Comparison of ENCODE assay signal across 18 cellular contexts in genomic region chr1:110870721-110871388, GRCh38. TPM values are rescaled to one million over a fixed set of nuclear protein-coding genes. Genes with fewer than 3 reads are reported as not detected.
DNase-seq lines count a peak whose midpoint lies in the region; ATAC-seq and TF ChIP-seq lines count a peak whose summit lies in the region.
"Had no signal": no experiment of that assay in that cellular context is flagged by ENCODE, and none has a peak within 500 bp of the region (broad histone marks: within the 10 kb centered on the region; RNA-seq: fewer than 3 reads in every experiment).

No MANE protein-coding gene starts in this region.

- peaks cover 10% of the 10 kb centered on the region for H3K9me3 Mint-ChIP-seq in MCF 10A (ENCODE audit: unreplicated experiment)
- peaks cover 17% of the 10 kb centered on the region for H3K9me3 Mint-ChIP-seq in dendritic cell treated with granulocyte-macrophage colony-stimulating factor and Interleukin-4, amounts not matched to agents 40 ng/mL and 50 ng/mL, for 4 days

- ATAC-seq in HG02840 (IDR thresholded peaks at IDR 0.05; ENCODE audit: low FRiP score, unreplicated experiment) = no peak
- ATAC-seq: mucosa of descending colon, Panc1 had no signal

- H3K36me3 Mint-ChIP-seq in MCF 10A (ENCODE audit: insufficient read depth, unreplicated experiment) = no peaks in the 10 kb centered on the region
- peaks cover 28% of the 10 kb centered on the region for H3K36me3 Mint-ChIP-seq in dendritic cell treated with granulocyte-macrophage colony-stimulating factor and Interleukin-4, amounts not matched to agents 40 ng/mL and 50 ng/mL, for 4 days (ENCODE audit: low read depth)

- dilution Hi-C loops in mammary epithelial cell (cut with HindIII; ENCODE audit: low sequenced_read_pairs) = no loop called here

- H3K27me3 Mint-ChIP-seq in MCF 10A (ENCODE audit: insufficient read depth, unreplicated experiment) = no peaks in the 10 kb centered on the region
- no peaks in the 10 kb centered on the region for H3K27me3 Mint-ChIP-seq in dendritic cell treated with granulocyte-macrophage colony-stimulating factor and Interleukin-4, amounts not matched to agents 40 ng/mL and 50 ng/mL, for 4 days

- H3K79me2 ChIP-seq in mammary epithelial cell (ENCODE audit: insufficient read depth, low read length) (no peaks in the 10 kb centered on the region), OCI-LY7 (ENCODE audit: insufficient read depth, low read depth, low read length) (peaks cover 28% of the 10 kb centered on the region)
- H3K79me2 ChIP-seq: parathyroid adenoma had no signal

- H4K20me1 ChIP-seq in mammary epithelial cell (ENCODE audit: insufficient read depth, low read length) = no peaks in the 10 kb centered on the region
- no peaks in the 10 kb centered on the region for H4K20me1 ChIP-seq in OCI-LY7 (ENCODE audit: insufficient read depth, low read length)

- no peaks in the 10 kb centered on the region for H3K36me3 ChIP-seq in mammary epithelial cell (ENCODE audit: insufficient read depth, low read length)
- H3K36me3 ChIP-seq in OCI-LY7 (ENCODE audit: insufficient read depth, low read length) = no peaks in the 10 kb centered on the region; the same call in 1 of the 2 replicates
- H3K36me3 ChIP-seq: thoracic aorta had no signal

- H3K27ac ChIP-seq in mammary epithelial cell (ENCODE audit: insufficient read depth, low read depth, low read length) = no peak overlapping the region
- peak overlapping the region; percentile 98 for H3K27ac ChIP-seq in OCI-LY7 (ENCODE audit: low read depth, low read length, poor library complexity, severe bottlenecking)
- H3K27ac ChIP-seq: epithelial cell of prostate, parathyroid adenoma, thoracic aorta had no signal

- 27% methylated on average over 3 of the region's 3 CpGs for WGBS in mammary epithelial cell (ENCODE audit: low coverage, missing lambda C conversion rate)

- no peaks in the 10 kb centered on the region for H3K4me1 Mint-ChIP-seq in MCF 10A (ENCODE audit: insufficient read depth, unreplicated experiment)
- H3K4me1 Mint-ChIP-seq in dendritic cell treated with granulocyte-macrophage colony-stimulating factor and Interleukin-4, amounts not matched to agents 40 ng/mL and 50 ng/mL, for 4 days (ENCODE audit: low read depth) = peaks cover 37% of the 10 kb centered on the region

- intact Hi-C loops in mammary epithelial cell (cut with micrococcal nuclease) (no loop called here), MCF 10A (cut with micrococcal nuclease) (no loop called here), OCI-LY7 (cut with micrococcal nuclease; ENCODE audit: unreplicated experiment) (loop anchor here (5.0 to 10.0 kb wide), 4 partner anchors 256 to 754 kb away; partner anchors contain the start of gene RBM15)
- intact Hi-C loops in dendritic cell treated with granulocyte-macrophage colony-stimulating factor and Interleukin-4, amounts not matched to agents 40 ng/mL and 50 ng/mL, for 4 days (cut with micrococcal nuclease) = loop anchor here (5.0 to 10.0 kb wide), 3 partner anchors 91 to 254 kb away; partner anchors contain the start of gene LRIF1

- DNase-seq in mammary epithelial cell (peak; percentile 50), MCF 10A (ENCODE audit: unreplicated experiment) (no peak), OCI-LY7 (ENCODE audit: low spot score) (peak; percentile 16), cerebellar cortex (ENCODE audit: low spot score) (no peak), UCSD-AML1 (lab: John Stamatoyannopoulos, UW; ENCODE audit: unreplicated experiment) (no peak)
- no peak for DNase-seq in stimulated activated CD4-positive, alpha-beta T cell treated with anti-CD3 and anti-CD28 coated beads, Interleukin-15, amount 100 ng/mL, for 24 hours
- DNase-seq: activated CD4-positive, alpha-beta T cell treated with anti-CD3 and anti-CD28 coated beads, Interleukin-2, amount 50 U/mL, for 48 hours; DMS79; mucosa of descending colon; NCI-H1105 treated with DMSO at 0.1 percent for 48 hours; NCI-H226 had no signal

- POLR2A ChIA-PET in MCF 10A (lab: Yijun Ruan, JAX) (no interaction called here), OCI-LY7 (lab: Charles Lee) (interaction anchor here (0.6 to 1.7 kb wide), 10 partner anchors 10 to 671 kb away, joined by 3 to 14 read pairs (median 3); no protein-coding TSS in a partner anchor)

- H3K4me3 ChIP-seq in mammary epithelial cell (replicated peaks in 1 of 3; ENCODE audit: insufficient read depth in 1 of 3, low read depth in 2 of 3, low read length in 3 of 3) = no peak overlapping the region
- peak overlapping the region; percentile 82 for H3K4me3 ChIP-seq in OCI-LY7 (ENCODE audit: low read depth, low read length, poor library complexity, severe bottlenecking)
- H3K4me3 ChIP-seq: mucosa of descending colon, thoracic aorta had no signal

- H2AFZ ChIP-seq in mammary epithelial cell (ENCODE audit: low read depth, low read length) = no peak overlapping the region
- peak overlapping the region; percentile 9; the same call in 1 of the 2 replicates for H2AFZ ChIP-seq in OCI-LY7 (ENCODE audit: low read length)
- H2AFZ ChIP-seq: parathyroid adenoma had no signal

- H3K4me1 ChIP-seq in mammary epithelial cell (ENCODE audit: insufficient read depth, low read length) (no peaks in the 10 kb centered on the region), OCI-LY7 (ENCODE audit: insufficient read depth, low read length, poor library complexity, severe bottlenecking) (peaks cover 39% of the 10 kb centered on the region)
- H3K4me1 ChIP-seq: parathyroid adenoma had no signal

- no peak overlapping the region for H3K27ac Mint-ChIP-seq in MCF 10A (ENCODE audit: low read depth, unreplicated experiment)
- peak overlapping the region; percentile 94 for H3K27ac Mint-ChIP-seq in dendritic cell treated with granulocyte-macrophage colony-stimulating factor and Interleukin-4, amounts not matched to agents 40 ng/mL and 50 ng/mL, for 4 days

- H3K9me2 ChIP-seq in OCI-LY7 (ENCODE audit: insufficient read depth, low read length) = no peaks in the 10 kb centered on the region

- no peak overlapping the region for H3K9ac ChIP-seq in mammary epithelial cell (ENCODE audit: insufficient read depth, low read length)
- H3K9ac ChIP-seq: parathyroid adenoma had no signal

- TF ChIP-seq CTCF in mammary epithelial cell (conservative IDR thresholded peaks at IDR 0.05 in 1 of 2, IDR thresholded peaks at IDR 0.05 in 1 of 2; ENCODE audit: extremely low read depth in 1 of 2, insufficient read depth in 1 of 2, low read depth in 1 of 2, low read length in 2 of 2) (no peak), MCF 10A (IDR thresholded peaks at IDR 0.05; ENCODE audit: unreplicated experiment) (no peak), OCI-LY7 (conservative IDR thresholded peaks at IDR 0.05; ENCODE audit: low read length) (no peak)

- H3K9me3 ChIP-seq in mammary epithelial cell (replicated peaks; ENCODE audit: insufficient read depth, low read length) (no peaks in the 10 kb centered on the region), OCI-LY7 (ENCODE audit: low read length) (peaks cover 24% of the 10 kb centered on the region; the same call in 1 of the 2 replicates)
- H3K9me3 ChIP-seq: thoracic aorta had no signal

- CTCF ChIA-PET in mammary epithelial cell (lab: Charles Lee; ENCODE audit: low non-redundant PET) (no interaction called here), MCF 10A (lab: Yijun Ruan, JAX) (interaction anchor here (0.7 kb wide), 2 partner anchors 78 to 270 kb away, joined by 3 read pairs; no protein-coding TSS in a partner anchor), OCI-LY7 (lab: Charles Lee; ENCODE audit: unreplicated experiment) (interaction anchor here (0.6 kb wide), 1 partner anchor 82 kb away, joined by 6 read pairs; no protein-coding TSS in a partner anchor)

- H3K4me3 Mint-ChIP-seq in MCF 10A (ENCODE audit: unreplicated experiment) = no peak overlapping the region
- no peak overlapping the region for H3K4me3 Mint-ChIP-seq in dendritic cell treated with granulocyte-macrophage colony-stimulating factor and Interleukin-4, amounts not matched to agents 40 ng/mL and 50 ng/mL, for 4 days

- H3K27me3 ChIP-seq in mammary epithelial cell (ENCODE audit: insufficient read depth, low read length) = no peaks in the 10 kb centered on the region

- no peak overlapping the region for H3K4me2 ChIP-seq in mammary epithelial cell (ENCODE audit: insufficient read depth, low read depth, low read length)
- peak overlapping the region; percentile 95 for H3K4me2 ChIP-seq in OCI-LY7 (ENCODE audit: low read length)

- BruUV-seq in mammary epithelial cell (replicated peaks; lab: Mats Ljungman, UMichigan) (no TSS peak), MCF 10A (replicated peaks; lab: Mats Ljungman, UMichigan) (no TSS peak), OCI-LY7 (replicated peaks; lab: Mats Ljungman, UMichigan) (no TSS peak)

- in situ Hi-C loops in mammary epithelial cell (cut with MboI; ENCODE audit: low sequenced_read_pairs in 2 of 2) = no loop called here

RNA-seq across cellular contexts. Expression of gene CD53, which starts 2.1 kb away (rescaled TPM):
- total RNA-seq in mammary epithelial cell = not detected
- polyA plus RNA-seq in mammary epithelial cell = 0.24 TPM
- polyA minus RNA-seq in mammary epithelial cell = not detected
- total RNA-seq in MCF 10A (2022) = not detected in 2 replicates
- total RNA-seq in OCI-LY7 (2014; rRNA removed; shearing (Covaris generic)) = 119 and 134 TPM in 2 replicates
- total RNA-seq in OCI-LY7 (2022) = 180 and 186 TPM in 2 replicates
- total RNA-seq: chondrocyte had no signal

Comparison
In these comparisons a context has a peak if more than half of its experiments do, and no peak if none do; other contexts are left out.
1. DNase-seq: peak in mammary epithelial cell (single experiment) and OCI-LY7 (single experiment); none in MCF 10A (single experiment), cerebellar cortex (single experiment), UCSD-AML1 (single experiment) and stimulated activated CD4-positive, alpha-beta T cell treated with anti-CD3 and anti-CD28 coated beads, Interleukin-15, amount 100 ng/mL, for 24 hours (single experiment).
2. RNA of gene CD53, which starts 2.1 kb away (total RNA-seq): 119 to 186 TPM in OCI-LY7; not detected in mammary epithelial cell and not detected in MCF 10A; every median in the first group is over 10 times any median in the second.
3. intact Hi-C loops: an anchor here in OCI-LY7 (5.0 to 10.0 kb wide) and dendritic cell treated with granulocyte-macrophage colony-stimulating factor and Interleukin-4, amounts not matched to agents 40 ng/mL and 50 ng/mL, for 4 days (5.0 to 10.0 kb wide); none called in mammary epithelial cell and MCF 10A.